1 cellular context compared by ENCODE assay signal in genomic region chr17:27353469-27354050, GRCh38.
TF ChIP-seq lines count a peak whose summit lies in the region.

No MANE protein-coding gene starts in this region.

TF ChIP-seq in K562, 482 proteins besides CTCF, POLR2A, EP300 and RAD21 (continued from another document and continues in another):
- TF ChIP-seq ZNF318 (IDR thresholded peaks at IDR 0.05; ENCODE audit: borderline replicate concordance in 1 of 2, low read depth in 1 of 2) (no peak), ATF2 (CRISPR knock-in tag; IDR thresholded peaks at IDR 0.05) (peak; percentile 90), ZNF274 (IDR thresholded peaks at IDR 0.05; ENCODE audit: borderline replicate concordance, low read depth, low read length) (no peak), MAX (CRISPR knock-in tag; IDR thresholded peaks at IDR 0.05) (no peak), KLF1 (tag; IDR thresholded peaks at IDR 0.05) (peak; percentile 93), RCOR1 (IDR thresholded peaks at IDR 0.05; ENCODE audit: borderline replicate concordance in 1 of 2, low read depth in 2 of 2, low read length in 2 of 2) (peak in 1 of 2 experiments; percentile 73; a peak in 2 of 4 replicates), ZKSCAN8 (CRISPR knock-in tag; IDR thresholded peaks at IDR 0.05) (no peak), RB1 (IDR thresholded peaks at IDR 0.05; ENCODE audit: low read depth) (peak; percentile 91), NR2C2 (CRISPR knock-in tag; IDR thresholded peaks at IDR 0.05) (no peak), NR2C2 (tag; IDR thresholded peaks at IDR 0.05) (peak; percentile 86), SUPT5H (IDR thresholded peaks at IDR 0.05) (peak; percentile 94), ARHGAP35 (IDR thresholded peaks at IDR 0.05; ENCODE audit: partially characterized antibody) (no peak), ZNF431 (CRISPR knock-in tag; IDR thresholded peaks at IDR 0.05) (no peak), SMAD3 (CRISPR knock-in tag; conservative IDR thresholded peaks at IDR 0.05) (no peak), HIVEP1 (CRISPR knock-in tag; IDR thresholded peaks at IDR 0.05) (no peak), ZNF707 (CRISPR knock-in tag; conservative IDR thresholded peaks at IDR 0.05) (no peak), MCM2 (IDR thresholded peaks at IDR 0.05; ENCODE audit: low read depth) (no peak), BACH1 (tag; IDR thresholded peaks at IDR 0.05) (no peak), ASH1L (IDR thresholded peaks at IDR 0.05; ENCODE audit: borderline replicate concordance, low read depth, partially characterized antibody) (no peak), HMBOX1 (IDR thresholded peaks at IDR 0.05) (no peak; the same call in 1 of the 2 replicates), TFAM (CRISPR knock-in tag; conservative IDR thresholded peaks at IDR 0.05) (no peak), ZBTB33 (CRISPR knock-in tag; IDR thresholded peaks at IDR 0.05) (no peak), ELF4 (CRISPR knock-in tag; IDR thresholded peaks at IDR 0.05) (peak; percentile 69; the same call in 1 of the 2 replicates), NFATC3 (IDR thresholded peaks at IDR 0.05) (no peak), MYNN (IDR thresholded peaks at IDR 0.05) (0 out of 2 replicates have a peak, but pooled peaks have one; percentile 19), MYNN (CRISPR knock-in tag; IDR thresholded peaks at IDR 0.05) (no peak), CCNT2 (IDR thresholded peaks at IDR 0.05; ENCODE audit: borderline replicate concordance, extremely low read depth, insufficient read length, low read depth, low read length) (peak; percentile 97), BRF2 (IDR thresholded peaks at IDR 0.05; ENCODE audit: borderline replicate concordance, insufficient read depth, insufficient read length) (no peak), MIER1 (IDR thresholded peaks at IDR 0.05; ENCODE audit: low read depth) (no peak), MECOM (CRISPR knock-in tag; IDR thresholded peaks at IDR 0.05) (no peak), ZBTB34 (CRISPR knock-in tag; IDR thresholded peaks at IDR 0.05) (no peak), ZNF589 (CRISPR knock-in tag; IDR thresholded peaks at IDR 0.05; ENCODE audit: low read depth) (no peak), SFPQ (IDR thresholded peaks at IDR 0.05; ENCODE audit: low read depth, low read length) (no peak), ZNF830 (CRISPR knock-in tag; IDR thresholded peaks at IDR 0.05) (no peak), ZFP36 (IDR thresholded peaks at IDR 0.05; ENCODE audit: low read depth, low read length, partially characterized antibody) (peak; percentile 53), HINFP (tag; conservative IDR thresholded peaks at IDR 0.05; ENCODE audit: low read depth) (no peak), SP1 (CRISPR knock-in tag; IDR thresholded peaks at IDR 0.05) (no peak), TOE1 (IDR thresholded peaks at IDR 0.05; ENCODE audit: borderline replicate concordance) (peak; percentile 29; the same call in 1 of the 2 replicates), TOE1 (CRISPR knock-in tag; IDR thresholded peaks at IDR 0.05; ENCODE audit: borderline replicate concordance, low read depth) (no peak), TEAD4 (IDR thresholded peaks at IDR 0.05; ENCODE audit: low read length) (no peak), TEAD4 (CRISPR knock-in tag; IDR thresholded peaks at IDR 0.05; ENCODE audit: borderline replicate concordance) (no peak)
